ENCODE assay signal across 1 cellular context in genomic region chr3:164641071-164641470, GRCh38.
TF ChIP-seq lines count a peak whose summit lies in the region.

No MANE protein-coding gene starts in this region.

TF ChIP-seq in H1, 55 proteins besides CTCF, POLR2A, EP300 and RAD21:
- no peak for TF ChIP-seq KDM4A (IDR thresholded peaks at IDR 0.05; ENCODE audit: low read depth, low read length, severe bottlenecking)
- TF ChIP-seq GTF2F1 (IDR thresholded peaks at IDR 0.05; ENCODE audit: borderline replicate concordance, low read depth, low read length): no peak
- TF ChIP-seq, protein P1, sequence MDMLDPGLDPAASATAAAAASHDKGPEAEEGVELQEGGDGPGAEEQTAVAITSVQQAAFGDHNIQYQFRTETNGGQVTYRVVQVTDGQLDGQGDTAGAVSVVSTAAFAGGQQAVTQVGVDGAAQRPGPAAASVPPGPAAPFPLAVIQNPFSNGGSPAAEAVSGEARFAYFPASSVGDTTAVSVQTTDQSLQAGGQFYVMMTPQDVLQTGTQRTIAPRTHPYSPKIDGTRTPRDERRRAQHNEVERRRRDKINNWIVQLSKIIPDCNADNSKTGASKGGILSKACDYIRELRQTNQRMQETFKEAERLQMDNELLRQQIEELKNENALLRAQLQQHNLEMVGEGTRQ (IDR thresholded peaks at IDR 0.05; ENCODE audit: low read length): no peak
- TF ChIP-seq CHD2 (IDR thresholded peaks at IDR 0.05; ENCODE audit: low read length): no peak
- TF ChIP-seq SP4 (IDR thresholded peaks at IDR 0.05; ENCODE audit: low read length): no peak
- no peak for TF ChIP-seq RNF2 (IDR thresholded peaks at IDR 0.05; ENCODE audit: borderline replicate concordance, low read depth, low read length, missing control alignments, poor library complexity, severe bottlenecking)
- TF ChIP-seq BACH1 (IDR thresholded peaks at IDR 0.05; ENCODE audit: low read length): no peak
- no peak for TF ChIP-seq NRF1 (IDR thresholded peaks at IDR 0.05; ENCODE audit: low read depth, low read length)
- no peak for TF ChIP-seq HDAC2 (IDR thresholded peaks at IDR 0.05; ENCODE audit: borderline replicate concordance in 1 of 2, low read depth in 2 of 2, low read length in 2 of 2)
- TF ChIP-seq POU5F1 (IDR thresholded peaks at IDR 0.05; ENCODE audit: low read depth, low read length): no peak
